Comparison of ENCODE assay signal across 12 cellular contexts in the genomic region with DNA sequence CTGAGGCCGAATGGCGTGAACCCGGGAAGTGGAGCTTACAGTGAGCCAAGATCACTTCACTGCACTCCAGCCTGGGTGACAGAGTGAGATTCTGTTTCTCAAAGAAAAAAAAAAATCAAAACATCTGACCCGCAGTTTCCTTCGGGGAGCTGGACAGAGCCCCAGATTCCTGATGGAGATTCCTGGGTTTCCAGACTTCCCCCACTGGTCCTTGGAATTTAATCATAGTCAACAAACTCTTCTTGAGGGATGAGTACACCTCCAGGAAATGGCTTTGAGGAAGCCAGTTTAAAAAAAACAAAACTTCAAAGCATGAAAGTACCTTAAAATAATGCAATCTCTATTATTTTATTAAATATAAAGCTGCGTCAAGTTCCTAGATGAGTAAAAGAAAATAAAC. TPM values are rescaled to one million over a fixed set of nuclear protein-coding genes. Genes with fewer than 3 reads are reported as not detected.
A peak's percentile ranks its signal among the peaks of the same experiment; 100 is the strongest.
DNase-seq lines count a peak whose midpoint lies in the region; ATAC-seq and TF ChIP-seq lines count a peak whose summit lies in the region.
"Had no signal": no experiment of that assay in that cellular context is flagged by ENCODE, and none has a peak within 500 bp of the region (broad histone marks: within the 10 kb centered on the region; RNA-seq: fewer than 3 reads in every experiment).

No MANE protein-coding gene starts in this region.

- peak overlapping the region; percentile 58 for H3K4me3 Mint-ChIP-seq in stimulated activated naive CD8-positive, alpha-beta T cell treated with anti-CD3 and anti-CD28 coated beads, Interleukin-15, Interleukin-2, amounts not matched to agents 100 ng/mL and 50 ng/mL, for 24 hours
- H3K4me3 Mint-ChIP-seq in activated T-helper 1 cell treated with anti-CD3 and anti-CD28 coated beads, Interleukin-12 subunit alpha, Interleukin-12 subunit beta, Interleukin-2, Interleukin-4 antibody, amounts not matched to agents 30 ng/mL and 10 ng/mL and 1 ng/mL, durations not matched to agents 14 hours and 24 hours and 36 hours: peak overlapping the region; percentile 96

- H3K27me3 ChIP-seq in heart right ventricle: no peaks in the 10 kb centered on the region

- no peaks in the 10 kb centered on the region for H3K9me3 ChIP-seq in heart right ventricle

- H3K4me1 Mint-ChIP-seq in stimulated activated naive CD8-positive, alpha-beta T cell treated with anti-CD3 and anti-CD28 coated beads, Interleukin-15, Interleukin-2, amounts not matched to agents 100 ng/mL and 50 ng/mL, for 24 hours (ENCODE audit: low read depth): peaks cover 35% of the 10 kb centered on the region
- peaks cover 26% of the 10 kb centered on the region for H3K4me1 Mint-ChIP-seq in activated T-helper 1 cell treated with anti-CD3 and anti-CD28 coated beads, Interleukin-12 subunit alpha, Interleukin-12 subunit beta, Interleukin-2, Interleukin-4 antibody, amounts not matched to agents 30 ng/mL and 10 ng/mL and 1 ng/mL, durations not matched to agents 14 hours and 24 hours and 36 hours (ENCODE audit: low read depth)

- H3K36me3 ChIP-seq in heart right ventricle: peaks cover 0 to 67% (median 7%) of the 10 kb centered on the region in 9 donors

- TF ChIP-seq CTCF in fibroblast of the aortic adventitia (IDR thresholded peaks at IDR 0.05; ENCODE audit: insufficient read depth, low read length) (no peak), heart right ventricle (IDR thresholded peaks at IDR 0.05) (no peak)

- no peak for ATAC-seq in stimulated activated naive CD8-positive, alpha-beta T cell treated with anti-CD3 and anti-CD28 coated beads, Interleukin-15, Interleukin-2, amounts not matched to agents 100 U/mL and 50 U/mL, for 24 hours
- no peak for ATAC-seq in heart right ventricle
- no peak for ATAC-seq in GM21737 (IDR thresholded peaks at IDR 0.05; ENCODE audit: unreplicated experiment)
- no peak for ATAC-seq in HG03196 (IDR thresholded peaks at IDR 0.05; ENCODE audit: unreplicated experiment)

- H3K27ac Mint-ChIP-seq in stimulated activated naive CD8-positive, alpha-beta T cell treated with anti-CD3 and anti-CD28 coated beads, Interleukin-15, Interleukin-2, amounts not matched to agents 100 ng/mL and 50 ng/mL, for 24 hours: no peak overlapping the region
- no peak overlapping the region for H3K27ac Mint-ChIP-seq in activated T-helper 1 cell treated with anti-CD3 and anti-CD28 coated beads, Interleukin-12 subunit alpha, Interleukin-12 subunit beta, Interleukin-2, Interleukin-4 antibody, amounts not matched to agents 30 ng/mL and 10 ng/mL and 1 ng/mL, durations not matched to agents 14 hours and 24 hours and 36 hours

- H3K27me3 Mint-ChIP-seq in stimulated activated naive CD8-positive, alpha-beta T cell treated with anti-CD3 and anti-CD28 coated beads, Interleukin-15, Interleukin-2, amounts not matched to agents 100 ng/mL and 50 ng/mL, for 24 hours: no peaks in the 10 kb centered on the region
- H3K27me3 Mint-ChIP-seq in activated T-helper 1 cell treated with anti-CD3 and anti-CD28 coated beads, Interleukin-12 subunit alpha, Interleukin-12 subunit beta, Interleukin-2, Interleukin-4 antibody, amounts not matched to agents 30 ng/mL and 10 ng/mL and 1 ng/mL, durations not matched to agents 14 hours and 24 hours and 36 hours (ENCODE audit: insufficient read depth): no peaks in the 10 kb centered on the region

- H3K27ac ChIP-seq in heart right ventricle: no peak overlapping the region

- H3K4me3 ChIP-seq in fibroblast of the aortic adventitia (ENCODE audit: low read depth, low read length) (no peak overlapping the region), heart right ventricle (no peak overlapping the region)

- WGBS in heart right ventricle, 2 donors: 61 to 64% methylated on average over 6 of the region's 6 CpGs

- H3K9me3 Mint-ChIP-seq in stimulated activated naive CD8-positive, alpha-beta T cell treated with anti-CD3 and anti-CD28 coated beads, Interleukin-15, Interleukin-2, amounts not matched to agents 100 ng/mL and 50 ng/mL, for 24 hours: no peaks in the 10 kb centered on the region
- H3K9me3 Mint-ChIP-seq in activated T-helper 1 cell treated with anti-CD3 and anti-CD28 coated beads, Interleukin-12 subunit alpha, Interleukin-12 subunit beta, Interleukin-2, Interleukin-4 antibody, amounts not matched to agents 30 ng/mL and 10 ng/mL and 1 ng/mL, durations not matched to agents 14 hours and 24 hours and 36 hours: no peaks in the 10 kb centered on the region
- H3K9me3 Mint-ChIP-seq: activated T-cell treated with anti-CD3 and anti-CD28 coated beads, Interleukin-2, amount 50 U/mL, for 72 hours had no signal

- peaks cover 49% of the 10 kb centered on the region for H3K36me3 Mint-ChIP-seq in stimulated activated naive CD8-positive, alpha-beta T cell treated with anti-CD3 and anti-CD28 coated beads, Interleukin-15, Interleukin-2, amounts not matched to agents 100 ng/mL and 50 ng/mL, for 24 hours (ENCODE audit: low read depth)
- peaks cover 29% of the 10 kb centered on the region for H3K36me3 Mint-ChIP-seq in activated T-helper 1 cell treated with anti-CD3 and anti-CD28 coated beads, Interleukin-12 subunit alpha, Interleukin-12 subunit beta, Interleukin-2, Interleukin-4 antibody, amounts not matched to agents 30 ng/mL and 10 ng/mL and 1 ng/mL, durations not matched to agents 14 hours and 24 hours and 36 hours (ENCODE audit: low read depth)

- DNase-seq in stimulated activated naive CD8-positive, alpha-beta T cell treated with anti-CD3 and anti-CD28 coated beads, Interleukin-15, Interleukin-2, amounts not matched to agents 100 U/mL and 50 U/mL, for 24 hours: no peak
- no peak for DNase-seq in activated T-helper 1 cell treated with anti-CD3 and anti-CD28 coated beads, Interleukin-12 subunit alpha, Interleukin-12 subunit beta, Interleukin-2, Interleukin-4 antibody, amounts not matched to agents 30 ng/mL and 10 ng/mL and 1 ng/mL, durations not matched to agents 14 hours and 24 hours and 36 hours (ENCODE audit: low spot score)
- DNase-seq in fibroblast of the aortic adventitia (ENCODE audit: low read depth) (peak; percentile 61), NCI-H446 (lab: John Stamatoyannopoulos, UW) (no peak), heart right ventricle (no peak)
- DNase-seq: activated T-cell treated with anti-CD3 and anti-CD28 coated beads, Interleukin-2, amount 50 U/mL, for 72 hours; NCI-H1436; NCI-H526; retina had no signal

- peaks cover 8 to 46% (median 27%) of the 10 kb centered on the region in 9 donors for H3K4me1 ChIP-seq in heart right ventricle

- intact Hi-C loops in activated T-helper 1 cell treated with anti-CD3 and anti-CD28 coated beads, Interleukin-12 subunit alpha, Interleukin-12 subunit beta, Interleukin-2, Interleukin-4 antibody, amounts not matched to agents 30 ng/mL and 10 ng/mL and 1 ng/mL, durations not matched to agents 14 hours and 24 hours and 36 hours (cut with micrococcal nuclease): loop anchor here (5.0 kb wide), 3 partner anchors 122 to 662 kb away; a partner anchor contains a TSS
- intact Hi-C loops in heart right ventricle (cut with DNase I): loop anchor here in 1 of 10 donors (5.0 kb wide), 1 partner anchor 118 kb away; a partner anchor contains a TSS

RNA-seq across cellular contexts. Expression of a gene that starts 1.1 kb away (rescaled TPM):
- total RNA-seq in activated T-helper 1 cell treated with anti-CD3 and anti-CD28 coated beads, Interleukin-12 subunit alpha, Interleukin-12 subunit beta, Interleukin-2, Interleukin-4 antibody, amounts not matched to agents 30 ng/mL and 10 ng/mL and 1 ng/mL, durations not matched to agents 14 hours and 24 hours and 36 hours: 56.2 and 56.4 TPM in 2 replicates
- total RNA-seq in fibroblast of the aortic adventitia (ENCODE audit: low replicate concordance): 22.9 and 133 TPM in 2 replicates
- 10 to 100 TPM; 13.8 to 22.4 (median 18.7) TPM for total RNA-seq in heart right ventricle
- 10 to 100 TPM; 30.4 to 46.8 TPM for polyA plus RNA-seq in heart right ventricle

RNA-seq across cellular contexts. Expression of a gene that starts 8.1 kb away (rescaled TPM):
- 47.8 and 48.6 TPM in 2 replicates for total RNA-seq in activated T-helper 1 cell treated with anti-CD3 and anti-CD28 coated beads, Interleukin-12 subunit alpha, Interleukin-12 subunit beta, Interleukin-2, Interleukin-4 antibody, amounts not matched to agents 30 ng/mL and 10 ng/mL and 1 ng/mL, durations not matched to agents 14 hours and 24 hours and 36 hours
- total RNA-seq in fibroblast of the aortic adventitia (ENCODE audit: low replicate concordance): 17.7 and 20.7 TPM in 2 replicates
- 10 to 100 TPM; 16.5 to 22.2 (median 19.6) TPM for total RNA-seq in heart right ventricle
- polyA plus RNA-seq in heart right ventricle: 10 to 100 TPM; 14.2 to 25.0 TPM

RNA-seq across cellular contexts. Expression of a gene that starts 8.2 kb away (rescaled TPM):
- total RNA-seq in activated T-helper 1 cell treated with anti-CD3 and anti-CD28 coated beads, Interleukin-12 subunit alpha, Interleukin-12 subunit beta, Interleukin-2, Interleukin-4 antibody, amounts not matched to agents 30 ng/mL and 10 ng/mL and 1 ng/mL, durations not matched to agents 14 hours and 24 hours and 36 hours: 74.9 TPM in 2 replicates
- 8.3 and 16.3 TPM in 2 replicates for total RNA-seq in fibroblast of the aortic adventitia (ENCODE audit: low replicate concordance)
- total RNA-seq in heart right ventricle: 10 to 100 TPM in 8 of 10 donors, 1 to 10 TPM in 2; 7.7 to 15.8 (median 11.9) TPM
- 10 to 100 TPM; 16.1 to 35.8 TPM for polyA plus RNA-seq in heart right ventricle
